1 cellular context compared by ENCODE assay signal in the genomic region with DNA sequence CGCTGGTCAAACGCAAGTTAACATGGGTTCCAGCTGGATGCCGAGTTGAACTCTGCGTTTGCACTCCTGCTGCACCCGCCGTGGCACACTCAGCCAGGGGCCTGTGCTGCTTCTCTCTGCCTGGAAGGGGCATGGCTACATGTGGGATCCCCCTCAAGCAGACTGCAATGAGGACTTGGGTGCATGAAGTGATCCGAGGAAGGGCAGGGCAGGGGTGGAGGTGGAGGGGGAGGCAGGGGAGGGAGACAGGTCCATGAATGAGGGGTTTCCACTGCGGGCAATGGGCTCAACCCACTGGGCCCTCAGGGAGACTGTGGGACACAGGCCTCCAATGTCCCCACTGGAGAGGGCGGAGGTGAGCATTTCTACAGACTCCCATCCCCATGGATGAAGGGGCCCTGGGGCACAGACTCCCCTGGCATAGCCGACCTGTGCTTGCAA.
TF ChIP-seq lines count a peak whose summit lies in the region.

No MANE protein-coding gene starts in this region.

TF ChIP-seq in WTC11, 78 proteins besides CTCF, POLR2A, EP300 and RAD21 (continued from another document):
- TF ChIP-seq, protein P1, sequence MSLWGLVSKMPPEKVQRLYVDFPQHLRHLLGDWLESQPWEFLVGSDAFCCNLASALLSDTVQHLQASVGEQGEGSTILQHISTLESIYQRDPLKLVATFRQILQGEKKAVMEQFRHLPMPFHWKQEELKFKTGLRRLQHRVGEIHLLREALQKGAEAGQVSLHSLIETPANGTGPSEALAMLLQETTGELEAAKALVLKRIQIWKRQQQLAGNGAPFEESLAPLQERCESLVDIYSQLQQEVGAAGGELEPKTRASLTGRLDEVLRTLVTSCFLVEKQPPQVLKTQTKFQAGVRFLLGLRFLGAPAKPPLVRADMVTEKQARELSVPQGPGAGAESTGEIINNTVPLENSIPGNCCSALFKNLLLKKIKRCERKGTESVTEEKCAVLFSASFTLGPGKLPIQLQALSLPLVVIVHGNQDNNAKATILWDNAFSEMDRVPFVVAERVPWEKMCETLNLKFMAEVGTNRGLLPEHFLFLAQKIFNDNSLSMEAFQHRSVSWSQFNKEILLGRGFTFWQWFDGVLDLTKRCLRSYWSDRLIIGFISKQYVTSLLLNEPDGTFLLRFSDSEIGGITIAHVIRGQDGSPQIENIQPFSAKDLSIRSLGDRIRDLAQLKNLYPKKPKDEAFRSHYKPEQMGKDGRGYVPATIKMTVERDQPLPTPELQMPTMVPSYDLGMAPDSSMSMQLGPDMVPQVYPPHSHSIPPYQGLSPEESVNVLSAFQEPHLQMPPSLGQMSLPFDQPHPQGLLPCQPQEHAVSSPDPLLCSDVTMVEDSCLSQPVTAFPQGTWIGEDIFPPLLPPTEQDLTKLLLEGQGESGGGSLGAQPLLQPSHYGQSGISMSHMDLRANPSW (CRISPR knock-in tag; conservative IDR thresholded peaks at IDR 0.05; ENCODE audit: low read depth), result no peak
- TF ChIP-seq SOX15 (CRISPR knock-in tag; IDR thresholded peaks at IDR 0.05) (no peak), SMAD4 (CRISPR knock-in tag; IDR thresholded peaks at IDR 0.05) (no peak), ZNF263 (CRISPR knock-in tag; IDR thresholded peaks at IDR 0.05; ENCODE audit: low read depth) (no peak), MYBL2 (CRISPR knock-in tag; IDR thresholded peaks at IDR 0.05) (no peak), ZNF219 (CRISPR knock-in tag; IDR thresholded peaks at IDR 0.05; ENCODE audit: borderline replicate concordance) (no peak), ZNF423 (CRISPR knock-in tag; IDR thresholded peaks at IDR 0.05) (no peak), JAZF1 (CRISPR knock-in tag; IDR thresholded peaks at IDR 0.05) (no peak)
- TF ChIP-seq, protein P2, sequence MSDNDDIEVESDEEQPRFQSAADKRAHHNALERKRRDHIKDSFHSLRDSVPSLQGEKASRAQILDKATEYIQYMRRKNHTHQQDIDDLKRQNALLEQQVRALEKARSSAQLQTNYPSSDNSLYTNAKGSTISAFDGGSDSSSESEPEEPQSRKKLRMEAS (CRISPR knock-in tag; IDR thresholded peaks at IDR 0.05), result no peak
- TF ChIP-seq, protein P3, sequence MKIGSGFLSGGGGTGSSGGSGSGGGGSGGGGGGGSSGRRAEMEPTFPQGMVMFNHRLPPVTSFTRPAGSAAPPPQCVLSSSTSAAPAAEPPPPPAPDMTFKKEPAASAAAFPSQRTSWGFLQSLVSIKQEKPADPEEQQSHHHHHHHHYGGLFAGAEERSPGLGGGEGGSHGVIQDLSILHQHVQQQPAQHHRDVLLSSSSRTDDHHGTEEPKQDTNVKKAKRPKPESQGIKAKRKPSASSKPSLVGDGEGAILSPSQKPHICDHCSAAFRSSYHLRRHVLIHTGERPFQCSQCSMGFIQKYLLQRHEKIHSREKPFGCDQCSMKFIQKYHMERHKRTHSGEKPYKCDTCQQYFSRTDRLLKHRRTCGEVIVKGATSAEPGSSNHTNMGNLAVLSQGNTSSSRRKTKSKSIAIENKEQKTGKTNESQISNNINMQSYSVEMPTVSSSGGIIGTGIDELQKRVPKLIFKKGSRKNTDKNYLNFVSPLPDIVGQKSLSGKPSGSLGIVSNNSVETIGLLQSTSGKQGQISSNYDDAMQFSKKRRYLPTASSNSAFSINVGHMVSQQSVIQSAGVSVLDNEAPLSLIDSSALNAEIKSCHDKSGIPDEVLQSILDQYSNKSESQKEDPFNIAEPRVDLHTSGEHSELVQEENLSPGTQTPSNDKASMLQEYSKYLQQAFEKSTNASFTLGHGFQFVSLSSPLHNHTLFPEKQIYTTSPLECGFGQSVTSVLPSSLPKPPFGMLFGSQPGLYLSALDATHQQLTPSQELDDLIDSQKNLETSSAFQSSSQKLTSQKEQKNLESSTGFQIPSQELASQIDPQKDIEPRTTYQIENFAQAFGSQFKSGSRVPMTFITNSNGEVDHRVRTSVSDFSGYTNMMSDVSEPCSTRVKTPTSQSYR (CRISPR knock-in tag; IDR thresholded peaks at IDR 0.05), result no peak
